ENCODE assay signal across 15 cellular contexts in genomic region chr4:75015627-75016026, GRCh38.
"Had no signal": no experiment of that assay in that cellular context is flagged by ENCODE, and none has a peak within 500 bp of the region (broad histone marks: within the 10 kb centered on the region; RNA-seq: fewer than 3 reads in every experiment).

No MANE protein-coding gene starts in this region.

- DNase-seq: activated CD4-positive, alpha-beta T cell treated with anti-CD3 and anti-CD28 coated beads, Interleukin-2, amount 50 U/mL, for 48 hours; activated naive CD4-positive, alpha-beta T cell treated with anti-CD3 and anti-CD28 coated beads, Interleukin-2, amount 10 ng/mL, durations not matched to agents 7 days and 5 days; activated T-cell treated with anti-CD3 and anti-CD28 coated beads, Interleukin-2, amount 50 U/mL, for 1 hour; colonic mucosa; esophagus squamous epithelium; glutamatergic neuron; kidney glomerular epithelial cell; mammary epithelial cell; nucleus accumbens; T-helper 17 cell; WERI-Rb-1 had no signal

- H3K4me3 ChIP-seq: cardiac muscle cell, colonic mucosa, esophagus squamous epithelium, tibial nerve had no signal

- H3K27ac ChIP-seq: cardiac muscle cell, colonic mucosa, tibial nerve, WERI-Rb-1 had no signal

- H3K9me3 ChIP-seq: colonic mucosa, esophagus squamous epithelium, tibial nerve had no signal

- H3K36me3 ChIP-seq: cardiac muscle cell, colonic mucosa, tibial nerve, WERI-Rb-1 had no signal

- H3K27me3 ChIP-seq: cardiac muscle cell, colonic mucosa, esophagus squamous epithelium, tibial nerve had no signal

- ATAC-seq: natural killer cell treated with Interleukin-12 subunit alpha and Interleukin-12 subunit beta and Interleukin-15 and Interleukin-18, amount 100 ng/mL, for 72 hours; stimulated activated effector memory CD8-positive, alpha-beta T cell treated with anti-CD3 and anti-CD28 coated beads, Interleukin-12 subunit alpha, Interleukin-12 subunit beta, amount 100 ng/mL, for 72 hours; T-helper 17 cell had no signal

- H3K4me1 ChIP-seq: colonic mucosa, tibial nerve had no signal
